20 cellular contexts compared by ENCODE assay signal in genomic region chr17:73534575-73534940, GRCh38.
"Had no signal": no experiment of that assay in that cellular context is flagged by ENCODE, and none has a peak within 500 bp of the region (broad histone marks: within the 10 kb centered on the region; RNA-seq: fewer than 3 reads in every experiment).

No MANE protein-coding gene starts in this region.

- H3K27me3 ChIP-seq: breast epithelium, ovary, spleen had no signal

- H3K4me3 Mint-ChIP-seq: activated CD4-positive, alpha-beta T cell treated with anti-CD3 and anti-CD28 coated beads, Interleukin-2, amount 10 ng/mL, durations not matched to agents 7 days and 5 days; activated CD8-positive, alpha-beta memory T cell treated with anti-CD3 and anti-CD28 coated beads, Interleukin-2, amount 10 ng/mL, durations not matched to agents 7 days and 5 days; activated CD8-positive, alpha-beta T cell treated with anti-CD3 and anti-CD28 coated beads for 36 hours; activated naive CD8-positive, alpha-beta T cell treated with anti-CD3 and anti-CD28 coated beads for 36 hours; central memory CD8-positive, alpha-beta T cell; memory B cell; T-helper 1 cell treated with Interleukin-12 subunit alpha and Interleukin-12 subunit beta and Interleukin-4 antibody, amounts not matched to agents 30 μg/mL and 1 μg/mL, for 36 hours had no signal

- H3K4me1 Mint-ChIP-seq: activated CD8-positive, alpha-beta memory T cell treated with anti-CD3 and anti-CD28 coated beads, Interleukin-2, amount 10 ng/mL, durations not matched to agents 7 days and 5 days; central memory CD8-positive, alpha-beta T cell had no signal

- DNase-seq: activated CD4-positive, alpha-beta T cell treated with anti-CD3 and anti-CD28 coated beads, Interleukin-2, amount 10 ng/mL, durations not matched to agents 7 days and 5 days; activated CD4-positive, CD25-positive, alpha-beta regulatory T cell treated with anti-CD3 and anti-CD28 coated beads, Interleukin-2, amount 50 U/mL, for 72 hours; activated CD8-positive, alpha-beta memory T cell treated with anti-CD3 and anti-CD28 coated beads, Interleukin-2, amount 10 ng/mL, durations not matched to agents 7 days and 5 days; activated CD8-positive, alpha-beta T cell treated with anti-CD3 and anti-CD28 coated beads for 36 hours; activated gamma-delta T cell; activated naive CD8-positive, alpha-beta T cell treated with anti-CD3 and anti-CD28 coated beads for 36 hours; activated T-cell treated with anti-CD3 and anti-CD28 coated beads for 4 hours; effector memory CD4-positive, alpha-beta T cell; foreskin melanocyte; hippocampal formation; ovary; spleen; stimulated activated CD4-positive, alpha-beta T cell treated with anti-CD3 and anti-CD28 coated beads, Interleukin-4, amount 100 ng/mL, for 1 hour; stimulated activated naive CD4-positive, alpha-beta T cell treated with Interleukin-2 at 50 U/mL for 16 hours had no signal

- ATAC-seq: activated CD8-positive, alpha-beta memory T cell treated with anti-CD3 and anti-CD28 coated beads, Interleukin-2, amount 10 ng/mL, durations not matched to agents 7 days and 5 days; activated CD8-positive, alpha-beta T cell treated with anti-CD3 and anti-CD28 coated beads for 36 hours; esophagus mucosa had no signal

- H3K4me3 ChIP-seq: breast epithelium, ovary, prostate gland, spleen had no signal

- H3K36me3 Mint-ChIP-seq: activated CD8-positive, alpha-beta memory T cell treated with anti-CD3 and anti-CD28 coated beads, Interleukin-2, amount 10 ng/mL, durations not matched to agents 7 days and 5 days; activated naive CD8-positive, alpha-beta T cell treated with anti-CD3 and anti-CD28 coated beads for 36 hours had no signal

- H3K27me3 Mint-ChIP-seq: activated CD8-positive, alpha-beta T cell treated with anti-CD3 and anti-CD28 coated beads for 36 hours; activated naive CD8-positive, alpha-beta T cell treated with anti-CD3 and anti-CD28 coated beads for 36 hours; memory B cell had no signal

- H3K36me3 ChIP-seq: breast epithelium, ovary, prostate gland, spleen had no signal

- H3K9me3 Mint-ChIP-seq: activated CD4-positive, alpha-beta T cell treated with anti-CD3 and anti-CD28 coated beads, Interleukin-2, amount 10 ng/mL, durations not matched to agents 7 days and 5 days; activated CD8-positive, alpha-beta T cell treated with anti-CD3 and anti-CD28 coated beads for 36 hours; activated naive CD8-positive, alpha-beta T cell treated with anti-CD3 and anti-CD28 coated beads for 36 hours; central memory CD8-positive, alpha-beta T cell; T-helper 1 cell treated with Interleukin-12 subunit alpha and Interleukin-12 subunit beta and Interleukin-4 antibody, amounts not matched to agents 30 μg/mL and 1 μg/mL, for 36 hours had no signal

- H3K27ac ChIP-seq: breast epithelium, ovary, prostate gland had no signal

- H3K4me1 ChIP-seq: breast epithelium, prostate gland had no signal

- H3K9me3 ChIP-seq: breast epithelium, ovary, prostate gland, spleen had no signal

- H3K27ac Mint-ChIP-seq: activated CD4-positive, alpha-beta T cell treated with anti-CD3 and anti-CD28 coated beads, Interleukin-2, amount 10 ng/mL, durations not matched to agents 7 days and 5 days; activated CD8-positive, alpha-beta memory T cell treated with anti-CD3 and anti-CD28 coated beads, Interleukin-2, amount 10 ng/mL, durations not matched to agents 7 days and 5 days; activated CD8-positive, alpha-beta T cell treated with anti-CD3 and anti-CD28 coated beads for 36 hours; activated naive CD8-positive, alpha-beta T cell treated with anti-CD3 and anti-CD28 coated beads for 36 hours; memory B cell; T-helper 1 cell treated with Interleukin-12 subunit alpha and Interleukin-12 subunit beta and Interleukin-4 antibody, amounts not matched to agents 30 μg/mL and 1 μg/mL, for 36 hours had no signal
